ENCODE assay signal across 38 cellular contexts in genomic region chr19:47865166-47865565, GRCh38. TPM values are rescaled to one million over a fixed set of nuclear protein-coding genes. Genes with fewer than 3 reads are reported as not detected.
"Had no signal": no experiment of that assay in that cellular context is flagged by ENCODE, and none has a peak within 500 bp of the region (broad histone marks: within the 10 kb centered on the region; RNA-seq: fewer than 3 reads in every experiment).

No MANE protein-coding gene starts in this region.

- H3K4me1 ChIP-seq: breast epithelium, gastroesophageal sphincter had no signal

- H3K9me3 ChIP-seq: breast epithelium, esophagus squamous epithelium, gastroesophageal sphincter had no signal

- H3K27me3 ChIP-seq: breast epithelium, cardiac muscle cell had no signal

- FAIRE-seq: colon, endothelial cell of umbilical vein had no signal

- H3K9me3 Mint-ChIP-seq: activated CD4-positive, alpha-beta T cell treated with anti-CD3 and anti-CD28 coated beads, Interleukin-2, amount 10 ng/mL, durations not matched to agents 7 days and 5 days; activated T-cell treated with anti-CD3 and anti-CD28 coated beads, Interleukin-2, amount 50 U/mL, for 4 hours; activated T-helper 17 cell treated with anti-CD3 and anti-CD28 coated beads, Interleukin-2, amount 50 U/mL, for 72 hours; central memory CD8-positive, alpha-beta T cell; effector memory CD8-positive, alpha-beta T cell had no signal

- H3K36me3 Mint-ChIP-seq: activated naive CD8-positive, alpha-beta T cell; brain; WTC11 had no signal

- H3K4me1 Mint-ChIP-seq: activated CD4-positive, alpha-beta T cell treated with anti-CD3 and anti-CD28 coated beads, Interleukin-2, amount 10 ng/mL, durations not matched to agents 7 days and 5 days; central memory CD8-positive, alpha-beta T cell had no signal

- H3K27ac ChIP-seq: breast epithelium, cardiac muscle cell, epithelial cell of prostate, esophagus squamous epithelium, gastroesophageal sphincter had no signal

- H3K36me3 ChIP-seq: breast epithelium, cardiac muscle cell, esophagus squamous epithelium, gastroesophageal sphincter had no signal

- H3K27ac Mint-ChIP-seq: activated CD4-positive, alpha-beta T cell treated with anti-CD3 and anti-CD28 coated beads, Interleukin-2, amount 10 ng/mL, durations not matched to agents 7 days and 5 days; activated CD8-positive, alpha-beta T cell treated with anti-CD3 and anti-CD28 coated beads for 36 hours; activated naive CD8-positive, alpha-beta T cell; activated T-helper 17 cell treated with anti-CD3 and anti-CD28 coated beads, Interleukin-2, amount 50 U/mL, for 72 hours; effector memory CD8-positive, alpha-beta T cell; WTC11 had no signal

- DNase-seq: activated CD4-positive, alpha-beta T cell treated with anti-CD3 and anti-CD28 coated beads for 1 hour; activated CD4-positive, alpha-beta T cell treated with anti-CD3 and anti-CD28 coated beads for 4 hours; activated CD4-positive, alpha-beta T cell treated with anti-CD3 and anti-CD28 coated beads, Interleukin-2, amount 10 ng/mL, durations not matched to agents 7 days and 5 days; activated CD4-positive, alpha-beta T cell treated with anti-CD3 and anti-CD28 coated beads, Interleukin-2, amount 50 U/mL, for 4 hours; activated CD8-positive, alpha-beta memory T cell treated with anti-CD3 and anti-CD28 coated beads for 24 hours; activated CD8-positive, alpha-beta T cell treated with anti-CD3 and anti-CD28 coated beads for 36 hours; activated effector memory CD4-positive, alpha-beta T cell treated with Interleukin-2 at 50 U/mL for 16 hours; activated gamma-delta T cell treated with Interleukin-2 at 50 U/mL for 16 hours; activated naive CD4-positive, alpha-beta T cell treated with anti-CD3 and anti-CD28 coated beads, Interleukin-2, amount 50 U/mL, for 16 hours; activated naive CD4-positive, alpha-beta T cell treated with Interleukin-2 at 50 U/mL for 16 hours; activated T-cell treated with anti-CD3 and anti-CD28 coated beads, Interleukin-2, amount 50 U/mL, for 4 hours; amniotic stem cell; aorta; cortex of kidney; dermis blood vessel endothelial cell; effector CD4-positive, alpha-beta T cell; effector memory CD8-positive, alpha-beta T cell; esophagus squamous epithelium; foreskin melanocyte; T-helper 2 cell had no signal

- ATAC-seq: activated CD8-positive, alpha-beta T cell treated with anti-CD3 and anti-CD28 coated beads for 36 hours; activated T-cell treated with anti-CD3 and anti-CD28 coated beads, Interleukin-2, amount 50 U/mL, for 4 hours; activated T-helper 17 cell treated with anti-CD3 and anti-CD28 coated beads, Interleukin-2, amount 50 U/mL, for 72 hours; effector memory CD8-positive, alpha-beta T cell; gastroesophageal sphincter; WTC11 had no signal

- H3K4me3 Mint-ChIP-seq: activated CD4-positive, alpha-beta T cell treated with anti-CD3 and anti-CD28 coated beads, Interleukin-2, amount 10 ng/mL, durations not matched to agents 7 days and 5 days; activated CD8-positive, alpha-beta T cell treated with anti-CD3 and anti-CD28 coated beads for 36 hours; activated naive CD8-positive, alpha-beta T cell; activated T-cell treated with anti-CD3 and anti-CD28 coated beads, Interleukin-2, amount 50 U/mL, for 4 hours; activated T-helper 17 cell treated with anti-CD3 and anti-CD28 coated beads, Interleukin-2, amount 50 U/mL, for 72 hours; central memory CD8-positive, alpha-beta T cell; effector memory CD8-positive, alpha-beta T cell; WTC11 had no signal

- H3K4me3 ChIP-seq: breast epithelium, cardiac muscle cell, esophagus squamous epithelium, gastroesophageal sphincter had no signal

RNA-seq across cellular contexts. Expression of gene TPRX2, which starts 6.1 kb away (rescaled TPM):
- total RNA-seq: activated CD4-positive, alpha-beta T cell treated with anti-CD3 and anti-CD28 coated beads, Interleukin-2, amount 10 ng/mL, durations not matched to agents 7 days and 5 days; activated CD8-positive, alpha-beta T cell treated with anti-CD3 and anti-CD28 coated beads for 36 hours; activated T-cell treated with anti-CD3 and anti-CD28 coated beads, Interleukin-2, amount 50 U/mL, for 4 hours; activated T-helper 17 cell treated with anti-CD3 and anti-CD28 coated beads, Interleukin-2, amount 50 U/mL, for 72 hours; aorta; breast epithelium; cardiac muscle cell; chondrocyte; dermis blood vessel endothelial cell; endothelial cell of umbilical vein; esophagus squamous epithelium; fibroblast of lung; fibroblast of villous mesenchyme; gastroesophageal sphincter; glomerular endothelial cell; T-helper 1 cell treated with Interleukin-12 subunit alpha and Interleukin-12 subunit beta and Interleukin-4 antibody, amounts not matched to agents 30 ng/mL and 1 ng/mL, for 36 hours; WTC11 had no signal
- polyA plus RNA-seq: adipose tissue, aorta, cardiac muscle cell, endothelial cell of umbilical vein, esophagus, fibroblast of lung had no signal

RNA-seq across cellular contexts. Expression of gene SULT2A1, which starts 20.9 kb away (rescaled TPM):
- total RNA-seq: activated CD4-positive, alpha-beta T cell treated with anti-CD3 and anti-CD28 coated beads, Interleukin-2, amount 10 ng/mL, durations not matched to agents 7 days and 5 days; activated CD8-positive, alpha-beta T cell treated with anti-CD3 and anti-CD28 coated beads for 36 hours; activated T-helper 17 cell treated with anti-CD3 and anti-CD28 coated beads, Interleukin-2, amount 50 U/mL, for 72 hours; aorta; breast epithelium; cardiac muscle cell; chondrocyte; dermis blood vessel endothelial cell; endothelial cell of umbilical vein; esophagus squamous epithelium; fibroblast of lung; fibroblast of villous mesenchyme; gastroesophageal sphincter; glomerular endothelial cell; T-helper 1 cell treated with Interleukin-12 subunit alpha and Interleukin-12 subunit beta and Interleukin-4 antibody, amounts not matched to agents 30 ng/mL and 1 ng/mL, for 36 hours had no signal
- polyA plus RNA-seq: endothelial cell of umbilical vein, fibroblast of lung had no signal

RNA-seq across cellular contexts. Expression of gene CRX, which starts 43.4 kb away (rescaled TPM):
- total RNA-seq: activated CD4-positive, alpha-beta T cell treated with anti-CD3 and anti-CD28 coated beads, Interleukin-2, amount 10 ng/mL, durations not matched to agents 7 days and 5 days; activated CD8-positive, alpha-beta T cell treated with anti-CD3 and anti-CD28 coated beads for 36 hours; activated T-cell treated with anti-CD3 and anti-CD28 coated beads, Interleukin-2, amount 50 U/mL, for 4 hours; aorta; breast epithelium; chondrocyte; dermis blood vessel endothelial cell; endothelial cell of umbilical vein; esophagus squamous epithelium; fibroblast of lung; fibroblast of villous mesenchyme; gastroesophageal sphincter; glomerular endothelial cell; T-helper 1 cell treated with Interleukin-12 subunit alpha and Interleukin-12 subunit beta and Interleukin-4 antibody, amounts not matched to agents 30 ng/mL and 1 ng/mL, for 36 hours had no signal
- polyA plus RNA-seq: endothelial cell of umbilical vein, esophagus, fibroblast of lung had no signal
